ENCODE assay signal across 16 cellular contexts in the genomic region with DNA sequence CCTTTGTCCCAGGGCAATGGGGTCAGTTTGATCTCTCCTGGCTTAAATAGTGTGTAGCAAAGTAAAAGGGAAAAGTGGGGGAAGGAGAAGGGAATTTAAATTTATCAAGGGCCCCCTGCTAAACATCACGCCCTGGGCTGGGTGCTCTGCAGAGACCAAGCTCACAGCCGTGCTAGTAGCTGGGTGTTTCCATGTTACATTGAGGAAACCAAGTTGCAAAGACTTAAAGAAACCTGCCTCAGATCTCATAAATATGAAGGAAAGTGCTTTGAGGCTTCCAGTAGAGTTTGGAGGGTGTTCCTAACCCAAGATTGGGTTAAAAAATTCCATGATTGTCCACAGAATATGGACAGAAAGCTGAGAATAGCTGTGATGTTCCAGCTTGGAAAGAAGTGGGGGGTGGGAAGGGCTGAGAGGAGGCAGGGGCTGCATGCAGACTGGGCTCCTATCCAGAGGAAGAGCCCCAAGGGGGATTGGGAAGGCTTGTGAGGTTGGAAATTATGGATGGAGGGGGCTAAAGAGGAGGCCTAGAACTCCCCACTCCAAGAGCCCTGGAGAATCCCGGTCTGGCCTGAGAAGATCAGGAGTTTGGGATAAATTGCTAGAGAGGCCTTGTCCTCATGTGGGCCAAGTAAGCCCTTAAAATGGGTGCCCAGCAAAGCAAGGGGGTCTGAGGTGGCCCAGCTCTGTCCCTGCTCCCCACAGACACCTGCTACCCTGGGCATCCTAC. TPM values are rescaled to one million over a fixed set of nuclear protein-coding genes. Genes with fewer than 3 reads are reported as not detected.
A peak's percentile ranks its signal among the peaks of the same experiment; 100 is the strongest.
DNase-seq lines count a peak whose midpoint lies in the region; ATAC-seq, FAIRE-seq and TF ChIP-seq lines count a peak whose summit lies in the region.
"Had no signal": no experiment of that assay in that cellular context is flagged by ENCODE, and none has a peak within 500 bp of the region (broad histone marks: within the 10 kb centered on the region; RNA-seq: fewer than 3 reads in every experiment).

No MANE protein-coding gene starts in this region.

- H3K4me2 ChIP-seq in HepG2 (ENCODE audit: low read depth, low read length) = peak overlapping the region; percentile 95

- no peaks in the 10 kb centered on the region for H3K36me3 Mint-ChIP-seq in activated CD8-positive, alpha-beta T cell treated with anti-CD3 and anti-CD28 coated beads for 36 hours (ENCODE audit: low read depth)

- H3K27me3 Mint-ChIP-seq in activated CD8-positive, alpha-beta T cell treated with anti-CD3 and anti-CD28 coated beads for 36 hours = peaks cover 12% of the 10 kb centered on the region

- CTCF ChIA-PET in HepG2 (lab: Yijun Ruan, JAX; ENCODE audit: low intra/inter-chr PET ratio, low total read pairs) = interaction anchor here (1.1 kb wide), 1 partner anchor 13 kb away, joined by 3 read pairs; no protein-coding TSS in a partner anchor
- CTCF ChIA-PET in activated CD8-positive, alpha-beta T cell treated with anti-CD3 and anti-CD28 coated beads for 36 hours (lab: Charles Lee) = interaction anchor here (0.8 kb wide), 1 partner anchor 13 kb away, joined by 4 read pairs; no protein-coding TSS in a partner anchor

- POLR2A ChIA-PET in HepG2 (lab: Yijun Ruan, JAX) = interaction anchor here (0.7 to 6.3 kb wide), 18 partner anchors 8 to 1275 kb away, joined by 3 to 160 read pairs (median 4); a partner anchor contains a TSS
- POLR2A ChIA-PET in activated CD8-positive, alpha-beta T cell treated with anti-CD3 and anti-CD28 coated beads for 36 hours (lab: Charles Lee) = no interaction called here

- H3K9me3 Mint-ChIP-seq in activated CD8-positive, alpha-beta T cell treated with anti-CD3 and anti-CD28 coated beads for 36 hours = no peaks in the 10 kb centered on the region

- no peaks in the 10 kb centered on the region for H3K27me3 ChIP-seq in colonic mucosa
- no peaks in the 10 kb centered on the region for H3K27me3 ChIP-seq in HepG2 (ENCODE audit: control insufficient read depth in 1 of 2, insufficient read depth in 2 of 2, low read length in 2 of 2)
- H3K27me3 ChIP-seq in gastrocnemius medialis = no peaks in the 10 kb centered on the region

- peaks cover 7% of the 10 kb centered on the region for H3K4me1 Mint-ChIP-seq in activated CD8-positive, alpha-beta T cell treated with anti-CD3 and anti-CD28 coated beads for 36 hours (ENCODE audit: low read depth)

- no peak overlapping the region for H3K27ac Mint-ChIP-seq in activated CD8-positive, alpha-beta T cell treated with anti-CD3 and anti-CD28 coated beads for 36 hours

- no peak overlapping the region for H2AFZ ChIP-seq in HepG2 (ENCODE audit: low read length)

- no peak for TF ChIP-seq CTCF in colonic mucosa (IDR thresholded peaks at IDR 0.05)
- no peak for TF ChIP-seq CTCF in HepG2 (CRISPR knock-in tag; IDR thresholded peaks at IDR 0.05)
- TF ChIP-seq CTCF in gastrocnemius medialis (IDR thresholded peaks at IDR 0.05 in 4 of 5, conservative IDR thresholded peaks at IDR 0.05 in 1 of 5) = no peak
- TF ChIP-seq CTCF in activated CD8-positive, alpha-beta T cell treated with anti-CD3 and anti-CD28 coated beads for 36 hours (IDR thresholded peaks at IDR 0.05) = no peak
- TF ChIP-seq CTCF in GM13976 (IDR thresholded peaks at IDR 0.05; ENCODE audit: borderline replicate concordance, control extremely low read depth, extremely low read depth, insufficient read depth, missing control alignments) = no peak

- no peaks in the 10 kb centered on the region for H3K9me3 ChIP-seq in colonic mucosa
- H3K9me3 ChIP-seq in HepG2 (ENCODE audit: low read length) = no peaks in the 10 kb centered on the region
- H3K9me3 ChIP-seq in gastrocnemius medialis = no peaks in the 10 kb centered on the region

- intact Hi-C loops in colonic mucosa (cut with DNase I) (no loop called here), HepG2 (cut with micrococcal nuclease; ENCODE audit: unreplicated experiment) (loop anchor here (1.0 to 10.0 kb wide), 4 partner anchors 7 to 521 kb away; no protein-coding TSS in a partner anchor), gastrocnemius medialis (cut with DNase I; ENCODE audit: low total_unique reads) (no loop called here)
- intact Hi-C loops in activated CD8-positive, alpha-beta T cell treated with anti-CD3 and anti-CD28 coated beads for 36 hours (cut with micrococcal nuclease) = no loop called here

- H3K9ac ChIP-seq in colonic mucosa (ENCODE audit: low read depth in 2 of 2, low read length in 2 of 2) (peak overlapping the region in 1 of 2 donors; percentile 65), HepG2 (ENCODE audit: insufficient read depth, low read depth, low read length) (peak overlapping the region; percentile 71)

- WGBS in HepG2 (ENCODE audit: low lambda C conversion rate) = 20% methylated on average over 3 of the region's 3 CpGs

- TF ChIP-seq POLR2A in HepG2 (IDR thresholded peaks at IDR 0.05; ENCODE audit: insufficient read depth in 1 of 2, low read depth in 2 of 2, low read length in 2 of 2) (no peak; a peak in 1 of 4 replicates), gastrocnemius medialis (IDR thresholded peaks at IDR 0.05) (no peak)

- ATAC-seq in HepG2 (no peak), gastrocnemius medialis (no peak), GM18858 (IDR thresholded peaks at IDR 0.05; ENCODE audit: unreplicated experiment) (no peak), HG02840 (IDR thresholded peaks at IDR 0.05; ENCODE audit: low FRiP score, unreplicated experiment) (no peak)
- ATAC-seq in activated CD8-positive, alpha-beta T cell treated with anti-CD3 and anti-CD28 coated beads for 36 hours = no peak

- TF ChIP-seq EP300 in HepG2 (IDR thresholded peaks at IDR 0.05; ENCODE audit: low read depth in 2 of 2, low read length in 2 of 2) = no peak
- TF ChIP-seq EP300 in HepG2 (CRISPR knock-in tag; IDR thresholded peaks at IDR 0.05; ENCODE audit: borderline replicate concordance) = no peak

- TSS peak; percentile 97 for BruUV-seq in HepG2 (replicated peaks; lab: Mats Ljungman, UMichigan)

- no peak overlapping the region for H3K4me3 ChIP-seq in colonic mucosa
- H3K4me3 ChIP-seq in HepG2 (replicated peaks in 1 of 3; ENCODE audit: insufficient read depth in 1 of 3, low read depth in 2 of 3, low read length in 3 of 3) = peak overlapping the region; percentile 43 to 73 (median 46)
- no peak overlapping the region for H3K4me3 ChIP-seq in gastrocnemius medialis

- H3K36me3 ChIP-seq in colonic mucosa (no peaks in the 10 kb centered on the region), HepG2 (replicated peaks in 1 of 2; ENCODE audit: control insufficient read depth in 1 of 2, insufficient read depth in 2 of 2, low read length in 2 of 2) (no peaks in the 10 kb centered on the region), gastrocnemius medialis (no peaks in the 10 kb centered on the region)

- FAIRE-seq in HepG2 (lab: Jason Lieb, UNC) = no peak

- peaks cover 24% of the 10 kb centered on the region for H3K4me1 ChIP-seq in colonic mucosa
- peaks cover 100% of the 10 kb centered on the region for H3K4me1 ChIP-seq in HepG2 (ENCODE audit: insufficient read depth, low read length)
- H3K4me1 ChIP-seq in gastrocnemius medialis = peaks cover 6 to 19% of the 10 kb centered on the region in 2 donors

- H3K4me3 Mint-ChIP-seq in activated CD8-positive, alpha-beta T cell treated with anti-CD3 and anti-CD28 coated beads for 36 hours = no peak overlapping the region

- H3K79me2 ChIP-seq in HepG2 (ENCODE audit: insufficient read depth, low read length) = peaks cover 2% of the 10 kb centered on the region

- H3K27ac ChIP-seq in colonic mucosa (peak overlapping the region; percentile 89), HepG2 (ENCODE audit: extremely low read length, insufficient read depth, low read length) (peak overlapping the region; percentile 99), gastrocnemius medialis (peak overlapping the region; percentile 63 to 78 (median 75))
- H3K27ac ChIP-seq: C4-2B had no signal

- in situ Hi-C loops in HepG2 (cut with HindIII; ENCODE audit: extremely low pct_ligation_motif_present, low pct_unique_long_range_greater_than_20kb) = no loop called here
- in situ Hi-C loops in gastrocnemius medialis (cut with MboI; ENCODE audit: low sequenced_read_pairs in 4 of 4) = no loop called here
- in situ Hi-C loops in GM13976 (cut with MboI; ENCODE audit: low sequenced_read_pairs, unreplicated experiment) = no loop called here

- H4K20me1 ChIP-seq in HepG2 (ENCODE audit: insufficient read depth, low read length) = no peaks in the 10 kb centered on the region

- TF ChIP-seq RAD21 in HepG2 (CRISPR knock-in tag; IDR thresholded peaks at IDR 0.05) = no peak

- DNase-seq in NCI-H69 (lab: John Stamatoyannopoulos, UW) (peak; percentile 63), colonic mucosa (peak; percentile 31), HepG2 (ENCODE audit: low spot score) (no peak), gastrocnemius medialis (no peak), GM13976 (ENCODE audit: low spot score) (no peak)
- DNase-seq in activated CD8-positive, alpha-beta T cell treated with anti-CD3 and anti-CD28 coated beads for 36 hours = no peak
- DNase-seq: cerebellar nuclear complex; Kasumi-1; NCI-H2227 treated with DMSO at 0.1 percent for 48 hours; RPMI8226; stimulated activated CD4-positive, alpha-beta T cell treated with anti-CD3 and anti-CD28 coated beads, Interleukin-1b, Interleukin-23, amount 100 ng/mL, for 48 hours had no signal

RNA-seq across cellular contexts. Expression of a gene that starts 25.0 kb away (rescaled TPM):
- total RNA-seq in colonic mucosa (100 to 1,000 TPM; 142 to 152 TPM), HepG2 (2016; rRNA removed; fragmentation: Illumina TruSeq; extraction: Trizol) (37.5 and 63.7 TPM in 2 replicates), gastrocnemius medialis (10 to 100 TPM in 3 of 4 donors, 1 to 10 TPM in 1; 8.7 to 17.5 (median 10.1) TPM)
- total RNA-seq in HepG2 (2016; cell fraction: cytosol; rRNA removed; fragmentation: Illumina TruSeq; extraction: Trizol; ENCODE audit: low read depth) = 67.5 and 74.8 TPM in 2 replicates
- total RNA-seq in HepG2 (2016; cell fraction: insoluble cytoplasmic fraction; rRNA removed; fragmentation: Illumina TruSeq; extraction: Trizol) = 30.7 and 64.6 TPM in 2 replicates
- total RNA-seq in HepG2 (2016; cell fraction: membrane; rRNA removed; fragmentation: Illumina TruSeq; extraction: Trizol) = 118 and 139 TPM in 2 replicates
- total RNA-seq in HepG2 (2016; cell fraction: nucleus; rRNA removed; fragmentation: Illumina TruSeq; extraction: Trizol) = 44.9 and 59.4 TPM in 2 replicates
- 92.9 and 94.6 TPM in 2 replicates for polyA plus RNA-seq in HepG2 (2011; rRNA removed)
- 77.3 and 145 TPM in 2 replicates for polyA plus RNA-seq in HepG2 (2011; cell fraction: cytosol; rRNA removed)
- polyA plus RNA-seq in HepG2 (2011; cell fraction: nucleus; rRNA removed) = 93.1 and 106 TPM in 2 replicates
- 22.4 and 31.8 TPM in 2 replicates for polyA plus RNA-seq in HepG2 (2012)
- polyA plus RNA-seq in HepG2 (2016; cell fraction: cytosol; fragmentation: Illumina TruSeq; extraction: Trizol; ENCODE audit: low read depth) = 159 and 175 TPM in 2 replicates
- polyA plus RNA-seq in HepG2 (2016; cell fraction: insoluble cytoplasmic fraction; fragmentation: Illumina TruSeq; extraction: Trizol; ENCODE audit: low read depth) = 64.4 and 78.3 TPM in 2 replicates
- polyA plus RNA-seq in HepG2 (2016; cell fraction: membrane; fragmentation: Illumina TruSeq; extraction: Trizol; ENCODE audit: low read depth) = 207 and 216 TPM in 2 replicates
- 162 and 173 TPM in 2 replicates for polyA plus RNA-seq in HepG2 (2016; cell fraction: nucleus; fragmentation: Illumina TruSeq; extraction: Trizol; ENCODE audit: insufficient read depth, low read depth)
- polyA minus RNA-seq in HepG2 (2011; rRNA and poly(A)+ RNA removed; ENCODE audit: low replicate concordance) = 19.0 and 113 TPM in 2 replicates
- polyA minus RNA-seq in HepG2 (2011; cell fraction: cytosol; rRNA and poly(A)+ RNA removed) = 47.6 and 70.8 TPM in 2 replicates
- 28.5 and 32.1 TPM in 2 replicates for polyA minus RNA-seq in HepG2 (2011; cell fraction: nucleus; rRNA and poly(A)+ RNA removed)
- total RNA-seq in activated CD8-positive, alpha-beta T cell treated with anti-CD3 and anti-CD28 coated beads for 36 hours = 1 to 10 TPM; 3.7 to 4.6 TPM

RNA-seq across cellular contexts. Expression of a gene that starts 47.9 kb away (rescaled TPM):
- total RNA-seq in colonic mucosa (1 to 10 TPM; 3.4 to 4.0 TPM), HepG2 (2016; rRNA removed; fragmentation: Illumina TruSeq; extraction: Trizol) (0.84 and 0.86 TPM in 2 replicates), gastrocnemius medialis (1 to 10 TPM in 1 of 4 donors, under 1 TPM in 2, not detected in 1; 0.65 to 2.9 (median 0.95) TPM)
- total RNA-seq in HepG2 (2016; cell fraction: cytosol; rRNA removed; fragmentation: Illumina TruSeq; extraction: Trizol; ENCODE audit: low read depth) = not detected in 2 replicates
- 0.58 and 0.74 TPM in 2 replicates for total RNA-seq in HepG2 (2016; cell fraction: insoluble cytoplasmic fraction; rRNA removed; fragmentation: Illumina TruSeq; extraction: Trizol)
- total RNA-seq in HepG2 (2016; cell fraction: membrane; rRNA removed; fragmentation: Illumina TruSeq; extraction: Trizol) = 0.62 and 0.72 TPM in 2 replicates
- 1.7 and 2.0 TPM in 2 replicates for total RNA-seq in HepG2 (2016; cell fraction: nucleus; rRNA removed; fragmentation: Illumina TruSeq; extraction: Trizol)
- 0.86 and 1.2 TPM in 2 replicates for polyA plus RNA-seq in HepG2 (2011; rRNA removed)
- 0.78 and 0.83 TPM in 2 replicates for polyA plus RNA-seq in HepG2 (2011; cell fraction: cytosol; rRNA removed)
- 2.2 and 4.0 TPM in 2 replicates for polyA plus RNA-seq in HepG2 (2011; cell fraction: nucleus; rRNA removed)
- 0.47 and 0.95 TPM in 2 replicates for polyA plus RNA-seq in HepG2 (2012)
- polyA plus RNA-seq in HepG2 (2016; cell fraction: cytosol; fragmentation: Illumina TruSeq; extraction: Trizol; ENCODE audit: low read depth) = 0.41 and 0.44 TPM in 2 replicates
- polyA plus RNA-seq in HepG2 (2016; cell fraction: insoluble cytoplasmic fraction; fragmentation: Illumina TruSeq; extraction: Trizol; ENCODE audit: low read depth) = 0.74 and 0.80 TPM in 2 replicates
- 0.31 and 0.92 TPM in 2 replicates for polyA plus RNA-seq in HepG2 (2016; cell fraction: membrane; fragmentation: Illumina TruSeq; extraction: Trizol; ENCODE audit: low read depth)
- polyA plus RNA-seq in HepG2 (2016; cell fraction: nucleus; fragmentation: Illumina TruSeq; extraction: Trizol; ENCODE audit: insufficient read depth, low read depth) = 0.56 and 0.81 TPM in 2 replicates
- polyA minus RNA-seq in HepG2 (2011; rRNA and poly(A)+ RNA removed; ENCODE audit: low replicate concordance) = 14.4 and 285 TPM in 2 replicates
- 1.2 and 2.0 TPM in 2 replicates for polyA minus RNA-seq in HepG2 (2011; cell fraction: cytosol; rRNA and poly(A)+ RNA removed)
- 6.6 and 14.2 TPM in 2 replicates for polyA minus RNA-seq in HepG2 (2011; cell fraction: nucleus; rRNA and poly(A)+ RNA removed)
- total RNA-seq in activated CD8-positive, alpha-beta T cell treated with anti-CD3 and anti-CD28 coated beads for 36 hours = not detected
- total RNA-seq: glomerular endothelial cell, mononuclear cell had no signal

RNA-seq across cellular contexts. Expression of a gene that starts 54.1 kb away (rescaled TPM):
- total RNA-seq in colonic mucosa = 1 to 10 TPM in 1 of 2 donors, under 1 TPM in 1; 0.77 to 1.5 TPM
- total RNA-seq in HepG2 (2016; rRNA removed; fragmentation: Illumina TruSeq; extraction: Trizol) = not detected in 2 replicates
- not detected in 2 replicates for total RNA-seq in HepG2 (2016; cell fraction: cytosol; rRNA removed; fragmentation: Illumina TruSeq; extraction: Trizol; ENCODE audit: low read depth)
- not detected in 2 replicates for total RNA-seq in HepG2 (2016; cell fraction: insoluble cytoplasmic fraction; rRNA removed; fragmentation: Illumina TruSeq; extraction: Trizol)
- not detected in 2 replicates for total RNA-seq in HepG2 (2016; cell fraction: membrane; rRNA removed; fragmentation: Illumina TruSeq; extraction: Trizol)
- total RNA-seq in HepG2 (2016; cell fraction: nucleus; rRNA removed; fragmentation: Illumina TruSeq; extraction: Trizol) = not detected in 2 replicates
- not detected in 2 replicates for polyA plus RNA-seq in HepG2 (2011; rRNA removed)
- not detected in 2 replicates for polyA plus RNA-seq in HepG2 (2011; cell fraction: cytosol; rRNA removed)
- not detected in 2 replicates for polyA plus RNA-seq in HepG2 (2011; cell fraction: nucleus; rRNA removed)
- not detected in 2 replicates for polyA plus RNA-seq in HepG2 (2012)
- polyA plus RNA-seq in HepG2 (2016; cell fraction: cytosol; fragmentation: Illumina TruSeq; extraction: Trizol; ENCODE audit: low read depth) = not detected in 2 replicates
- not detected in 2 replicates for polyA plus RNA-seq in HepG2 (2016; cell fraction: insoluble cytoplasmic fraction; fragmentation: Illumina TruSeq; extraction: Trizol; ENCODE audit: low read depth)
- not detected in 2 replicates for polyA plus RNA-seq in HepG2 (2016; cell fraction: membrane; fragmentation: Illumina TruSeq; extraction: Trizol; ENCODE audit: low read depth)
- not detected in 2 replicates for polyA plus RNA-seq in HepG2 (2016; cell fraction: nucleus; fragmentation: Illumina TruSeq; extraction: Trizol; ENCODE audit: insufficient read depth, low read depth)
- 0.30 TPM in 1 of 2 replicates, not detected in the other for polyA minus RNA-seq in HepG2 (2011; rRNA and poly(A)+ RNA removed; ENCODE audit: low replicate concordance)
- not detected in 2 replicates for polyA minus RNA-seq in HepG2 (2011; cell fraction: cytosol; rRNA and poly(A)+ RNA removed)
- polyA minus RNA-seq in HepG2 (2011; cell fraction: nucleus; rRNA and poly(A)+ RNA removed) = not detected in 2 replicates
- total RNA-seq in gastrocnemius medialis = not detected
- total RNA-seq in activated CD8-positive, alpha-beta T cell treated with anti-CD3 and anti-CD28 coated beads for 36 hours = not detected
- total RNA-seq: glomerular endothelial cell, mononuclear cell had no signal

Comparison
In these comparisons a context has a peak if more than half of its experiments do, and no peak if none do; other contexts are left out.
1. DNase-seq: peak in NCI-H69 (single experiment) and colonic mucosa (single experiment); none in HepG2 (single experiment), gastrocnemius medialis (0 of 2), activated CD8-positive, alpha-beta T cell treated with anti-CD3 and anti-CD28 coated beads for 36 hours (single experiment) and GM13976 (single experiment).
2. H3K4me3 ChIP-seq: peak in HepG2 (3 of 3); none in colonic mucosa (single experiment) and gastrocnemius medialis (0 of 4).
3. Peak in every context shown above with its lines, with median percentiles within 50 percentile points of each other: H3K27ac ChIP-seq.